In the genomic region with DNA sequence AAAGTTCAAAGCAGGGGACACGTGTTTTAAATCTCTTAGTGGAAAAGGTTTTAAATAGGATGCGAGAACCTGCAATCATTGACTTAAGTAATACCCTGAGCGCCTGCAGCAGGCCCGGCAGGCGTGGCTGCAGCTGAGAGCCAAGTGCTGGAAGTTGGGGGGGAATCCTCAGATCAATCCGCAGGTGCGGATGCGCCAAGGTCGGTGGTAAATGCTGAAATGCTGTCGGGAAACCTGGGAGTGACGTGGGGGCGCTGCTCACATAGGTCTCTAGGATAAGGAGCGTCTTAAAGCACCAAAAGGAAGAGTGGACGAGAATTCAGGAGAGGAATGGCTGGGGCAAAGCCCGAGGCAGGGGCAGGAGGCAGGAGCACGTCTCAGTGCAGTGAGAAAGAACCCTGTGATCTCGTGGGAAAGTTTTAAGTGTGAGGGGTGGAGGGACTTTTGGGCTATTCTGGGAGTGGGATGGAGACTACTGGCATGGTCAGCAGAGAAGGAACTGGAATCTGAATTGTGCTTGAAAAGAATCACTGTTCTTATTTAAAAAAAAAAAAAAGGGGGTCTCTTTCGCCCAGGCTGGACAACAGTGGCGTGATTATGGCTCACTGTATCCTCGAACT, we compare ENCODE assay signal across 8 cellular contexts. TPM values are rescaled to one million over a fixed set of nuclear protein-coding genes. Genes with fewer than 3 reads are reported as not detected.
DNase-seq lines count a peak whose midpoint lies in the region; ATAC-seq and TF ChIP-seq lines count a peak whose summit lies in the region.

No MANE protein-coding gene starts in this region.

- no peaks in the 10 kb centered on the region for H3K9me3 ChIP-seq in esophagus (ENCODE audit: control insufficient read depth in 2 of 2, insufficient read depth in 1 of 2, low read depth in 1 of 2, low read length in 1 of 2)

- no peaks in the 10 kb centered on the region for H3K27me3 Mint-ChIP-seq in nephron (ENCODE audit: low read depth)
- peaks cover 3% of the 10 kb centered on the region for H3K27me3 Mint-ChIP-seq in type B pancreatic cell

- no peaks in the 10 kb centered on the region for H3K9me3 Mint-ChIP-seq in nephron
- H3K9me3 Mint-ChIP-seq in type B pancreatic cell: no peaks in the 10 kb centered on the region

- peaks cover 35% of the 10 kb centered on the region for H3K4me1 Mint-ChIP-seq in nephron
- H3K4me1 Mint-ChIP-seq in type B pancreatic cell (ENCODE audit: unreplicated experiment): peaks cover 27% of the 10 kb centered on the region

- peaks cover 0 to 2% of the 10 kb centered on the region in 2 donors for H3K36me3 ChIP-seq in esophagus (ENCODE audit: control insufficient read depth in 2 of 2, insufficient read depth in 2 of 2, low read length in 1 of 2)

- H3K36me3 Mint-ChIP-seq in nephron (ENCODE audit: low read depth) (no peaks in the 10 kb centered on the region), type B pancreatic cell (peaks cover 1% of the 10 kb centered on the region)

- H3K4me3 Mint-ChIP-seq in nephron (peak overlapping the region; percentile 86 to 92 (median 90)), type B pancreatic cell (peak overlapping the region; percentile 95)

- TF ChIP-seq CTCF in nephron (IDR thresholded peaks at IDR 0.05; ENCODE audit: unreplicated experiment in 3 of 3) (peak in 2 of 3 experiments; percentile 9 to 22), type B pancreatic cell (conservative IDR thresholded peaks at IDR 0.05) (peak; percentile 24)

- peak overlapping the region; percentile 89 to 95 for H3K27ac ChIP-seq in esophagus (ENCODE audit: low read depth in 2 of 2, low read length in 1 of 2)

- ATAC-seq in HG03196 (IDR thresholded peaks at IDR 0.05; ENCODE audit: unreplicated experiment): no peak

- peaks cover 0 to 8% of the 10 kb centered on the region in 2 donors for H3K4me1 ChIP-seq in esophagus (ENCODE audit: control insufficient read depth in 2 of 2, insufficient read depth in 2 of 2, low read length in 1 of 2)

- no peaks in the 10 kb centered on the region for H3K27me3 ChIP-seq in esophagus (ENCODE audit: control insufficient read depth in 1 of 2, insufficient read depth in 2 of 2, low read length in 2 of 2)

- DNase-seq in SIG-M5 treated with dmso at 0.1 percent for 504 hours (lab: John Stamatoyannopoulos, UW; ENCODE audit: unreplicated experiment): peak; percentile 78
- DNase-seq in SIG-M5 (lab: John Stamatoyannopoulos, UW): no peak
- peak; percentile 61 to 94 (median 88) for DNase-seq in NCI-H1417 (lab: John Stamatoyannopoulos, UW)
- DNase-seq in activated CD4-positive, alpha-beta T cell treated with anti-CD3 and anti-CD28 coated beads, Interleukin-2, amount 50 U/mL, for 24 hours (ENCODE audit: low read depth in 1 of 2, low spot score in 1 of 2): peak; percentile 16 to 48
- DNase-seq in type B pancreatic cell (ENCODE audit: extremely low spot score, unreplicated experiment): no peak

- 11% methylated on average over 20 of the region's 20 CpGs for WGBS in esophagus, 2 donors

- H3K27ac Mint-ChIP-seq in nephron (peak overlapping the region; percentile 94 to 96 (median 94)), type B pancreatic cell (peak overlapping the region; percentile 96)

- H3K4me3 ChIP-seq in esophagus (ENCODE audit: low read depth in 1 of 2, low read length in 2 of 2): peak overlapping the region; percentile 54 to 61

RNA-seq across cellular contexts. Expression of a gene that starts 0.9 kb away (rescaled TPM):
- polyA plus RNA-seq in esophagus: 10 to 100 TPM; 23.5 to 24.7 TPM
- 21.2 and 29.7 TPM in 2 replicates for total RNA-seq in type B pancreatic cell (ENCODE audit: low replicate concordance)

RNA-seq across cellular contexts. Expression of a gene that starts 36.2 kb away (rescaled TPM):
- 1 to 10 TPM; 6.5 to 8.3 TPM for polyA plus RNA-seq in esophagus
- 16.2 and 18.8 TPM in 2 replicates for total RNA-seq in type B pancreatic cell (ENCODE audit: low replicate concordance)

RNA-seq across cellular contexts. Expression of a gene that starts 43.5 kb away (rescaled TPM):
- under 1 TPM; 0.42 to 0.47 TPM for polyA plus RNA-seq in esophagus
- 0.24 and 0.33 TPM in 2 replicates for total RNA-seq in type B pancreatic cell (ENCODE audit: low replicate concordance)

RNA-seq across cellular contexts. Expression of a gene that starts 43.6 kb away (rescaled TPM):
- polyA plus RNA-seq in esophagus: 100 to 1,000 TPM in 1 of 2 donors, 10 to 100 TPM in 1; 67.4 to 104 TPM
- total RNA-seq in type B pancreatic cell (ENCODE audit: low replicate concordance): 1.1 and 2.0 TPM in 2 replicates

Comparison
In these comparisons a context has a peak if more than half of its experiments do, and no peak if none do; other contexts are left out.
1. DNase-seq: peak in SIG-M5 treated with dmso at 0.1 percent for 504 hours (single experiment), NCI-H1417 (3 of 3) and activated CD4-positive, alpha-beta T cell treated with anti-CD3 and anti-CD28 coated beads, Interleukin-2, amount 50 U/mL, for 24 hours (2 of 2); none in SIG-M5 (single experiment) and type B pancreatic cell (single experiment).